19 cellular contexts compared by ENCODE assay signal in genomic region chr9:88074931-88075330, GRCh38.
A peak's percentile ranks its signal among the peaks of the same experiment; 100 is the strongest.
DNase-seq lines count a peak whose midpoint lies in the region; ATAC-seq, FAIRE-seq and TF ChIP-seq lines count a peak whose summit lies in the region.
"Had no signal": no experiment of that assay in that cellular context is flagged by ENCODE, and none has a peak within 500 bp of the region (broad histone marks: within the 10 kb centered on the region; RNA-seq: fewer than 3 reads in every experiment).

No MANE protein-coding gene starts in this region.

- ATAC-seq in PC-3: no peak
- ATAC-seq in body of pancreas: no peak
- ATAC-seq in HG02840 (IDR thresholded peaks at IDR 0.05; ENCODE audit: low FRiP score, unreplicated experiment): no peak
- ATAC-seq: HCT116 had no signal

- peak overlapping the region; percentile 92; the same call in 1 of the 2 replicates for H3K4me2 ChIP-seq in PC-3 (ENCODE audit: low read length)
- no peak overlapping the region; a peak in 1 of 4 replicates for H3K4me2 ChIP-seq in H1 (ENCODE audit: insufficient read depth in 1 of 2, low read depth in 2 of 2, low read length in 2 of 2)

- no peak overlapping the region for H4K5ac ChIP-seq in H1 (ENCODE audit: insufficient read length, low read depth, low read length)

- H3K4ac ChIP-seq in H1 (replicated peaks; ENCODE audit: insufficient read length, low read depth, low read length): no peak overlapping the region

- no peak overlapping the region for H3K14ac ChIP-seq in H1 (ENCODE audit: insufficient read length)

- no peak for TF ChIP-seq RAD21 in H1 (IDR thresholded peaks at IDR 0.05 in 1 of 2, conservative IDR thresholded peaks at IDR 0.05 in 1 of 2; ENCODE audit: low read depth in 2 of 2, low read length in 2 of 2)

- POLR2A ChIA-PET in MCF 10A (lab: Yijun Ruan, JAX) (interaction anchor here (0.6 to 3.3 kb wide), 7 partner anchors 21 to 709 kb away, joined by 3 to 20 read pairs (median 4); partner anchors contain the start of genes CDK20 and SPIN1), PC-3 (lab: Charles Lee; ENCODE audit: unreplicated experiment) (no interaction called here), H1 (lab: Charles Lee; ENCODE audit: partially characterized antibody) (no interaction called here)

- BruUV-seq in MCF 10A (replicated peaks; lab: Mats Ljungman, UMichigan) (no TSS peak), PC-3 (replicated peaks; lab: Mats Ljungman, UMichigan) (no TSS peak)

- H3K36me3 ChIP-seq in breast epithelium (no peaks in the 10 kb centered on the region), PC-3 (ENCODE audit: low read depth, low read length) (no peaks in the 10 kb centered on the region), H1 (ENCODE audit: control insufficient read depth in 2 of 4, insufficient read depth in 4 of 4, low read length in 3 of 4) (no peaks in the 10 kb centered on the region), body of pancreas (replicated peaks in 1 of 2; ENCODE audit: insufficient read depth in 1 of 2, low read depth in 2 of 2) (no peaks in the 10 kb centered on the region)

- peaks cover 6% of the 10 kb centered on the region for H3K9me3 Mint-ChIP-seq in MCF 10A (ENCODE audit: unreplicated experiment)
- H3K9me3 Mint-ChIP-seq in type B pancreatic cell: peaks cover 5% of the 10 kb centered on the region
- H3K9me3 Mint-ChIP-seq: CD4-positive, alpha-beta memory T cell; HFFc6 had no signal

- H3K79me1 ChIP-seq in H1 (ENCODE audit: low read depth, low read length): no peaks in the 10 kb centered on the region

- H4K20me1 ChIP-seq in PC-3 (ENCODE audit: low read length): no peaks in the 10 kb centered on the region
- H4K20me1 ChIP-seq in H1 (replicated peaks in 1 of 2; ENCODE audit: control insufficient read depth in 1 of 2, insufficient read depth in 2 of 2, low read length in 2 of 2): no peaks in the 10 kb centered on the region

- H4K91ac ChIP-seq in H1 (replicated peaks; ENCODE audit: insufficient read length, low read length): no peak overlapping the region

- H3K18ac ChIP-seq in H1 (ENCODE audit: extremely low read depth, low read length): no peak overlapping the region

- H3K27ac ChIP-seq in breast epithelium (no peak overlapping the region), PC-3 (ENCODE audit: low read length) (no peak overlapping the region), H1 (ENCODE audit: low read depth, low read length) (no peak overlapping the region), body of pancreas (no peak overlapping the region)

- no peaks in the 10 kb centered on the region for H3K9me2 ChIP-seq in PC-3 (replicated peaks; ENCODE audit: low read length)

- H3K27me3 Mint-ChIP-seq in MCF 10A (ENCODE audit: insufficient read depth, unreplicated experiment) (no peaks in the 10 kb centered on the region), type B pancreatic cell (no peaks in the 10 kb centered on the region)

- intact Hi-C loops in MCF 10A (cut with micrococcal nuclease): loop anchor here (5.0 kb wide), 1 partner anchor 312 kb away; the partner anchor contains the start of gene SPIN1
- intact Hi-C loops in breast epithelium (cut with DNase I; ENCODE audit: low total_unique reads): no loop called here
- intact Hi-C loops in PC-3 (cut with micrococcal nuclease): no loop called here
- intact Hi-C loops in body of pancreas (cut with DNase I): no loop called here

- H3K27me3 ChIP-seq in breast epithelium (no peaks in the 10 kb centered on the region), PC-3 (ENCODE audit: low read length) (no peaks in the 10 kb centered on the region), H1 (replicated peaks in 1 of 4; ENCODE audit: control insufficient read depth in 3 of 4, extremely low read depth in 1 of 4, insufficient read depth in 3 of 4, low read length in 3 of 4) (peaks cover 0 to 32% (median 16%) of the 10 kb centered on the region in 4 experiments; a peak in 6 of 7 replicates), body of pancreas (no peaks in the 10 kb centered on the region)

- no peak for FAIRE-seq in H1 (lab: Jason Lieb, UNC)
- FAIRE-seq: G401.6, GM12892 had no signal

- H2AFZ ChIP-seq in PC-3 (ENCODE audit: low read length) (no peak overlapping the region), H1 (ENCODE audit: low read length) (no peak overlapping the region)

- H3F3A ChIP-seq in PC-3 (ENCODE audit: low read length, unreplicated experiment): no peaks in the 10 kb centered on the region

- 0 out of 2 replicates have a peak overlapping the region, but pooled peaks have one; percentile 77 for H2AK5ac ChIP-seq in H1 (ENCODE audit: low read depth, low read length)

- no peak for TF ChIP-seq EP300 in H1 (IDR thresholded peaks at IDR 0.05; ENCODE audit: borderline replicate concordance in 1 of 2, low read depth in 2 of 2, low read length in 2 of 2)

- H4K8ac ChIP-seq in H1 (ENCODE audit: extremely low read depth, insufficient read depth, low read length): no peak overlapping the region; the same call in 1 of the 2 replicates

- H3K4me3 Mint-ChIP-seq in MCF 10A (ENCODE audit: unreplicated experiment) (no peak overlapping the region), type B pancreatic cell (no peak overlapping the region)

- H3K36me3 Mint-ChIP-seq in MCF 10A (ENCODE audit: insufficient read depth, unreplicated experiment): peaks cover 4% of the 10 kb centered on the region
- H3K36me3 Mint-ChIP-seq in type B pancreatic cell: no peaks in the 10 kb centered on the region
- H3K36me3 Mint-ChIP-seq: CD4-positive, alpha-beta memory T cell had no signal

- CTCF ChIA-PET in MCF 10A (lab: Yijun Ruan, JAX): interaction anchor here (1.0 to 2.3 kb wide), 5 partner anchors 8 to 504 kb away, joined by 3 to 7 read pairs (median 4); no protein-coding TSS in a partner anchor
- CTCF ChIA-PET in PC-3 (lab: Charles Lee): no interaction called here
- CTCF ChIA-PET in H1 (lab: Charles Lee; ENCODE audit: partially characterized antibody): interaction anchor here (0.6 to 2.2 kb wide), 5 partner anchors 28 to 521 kb away, joined by 3 to 5 read pairs (median 3); no protein-coding TSS in a partner anchor

- TF ChIP-seq POLR2A in breast epithelium (IDR thresholded peaks at IDR 0.05) (no peak), H1 (IDR thresholded peaks at IDR 0.05; ENCODE audit: control extremely low read depth in 1 of 2, low read depth in 2 of 2, low read length in 2 of 2) (no peak), body of pancreas (IDR thresholded peaks at IDR 0.05) (no peak)

- H3K4me3 ChIP-seq in breast epithelium (no peak overlapping the region), PC-3 (ENCODE audit: low read length) (peak overlapping the region; percentile 73; the same call in 1 of the 2 replicates), H1 (ENCODE audit: extremely low read depth in 1 of 4, insufficient read depth in 2 of 4, low read depth in 3 of 4, low read length in 4 of 4) (no peak overlapping the region), body of pancreas (no peak overlapping the region)

- no peak overlapping the region for H2BK20ac ChIP-seq in H1 (ENCODE audit: low read length)

- H3K9me3 ChIP-seq in breast epithelium (no peaks in the 10 kb centered on the region), PC-3 (ENCODE audit: low read length) (no peaks in the 10 kb centered on the region), H1 (ENCODE audit: insufficient read depth in 2 of 2, low read depth in 1 of 2, low read length in 1 of 2) (no peaks in the 10 kb centered on the region), body of pancreas (no peaks in the 10 kb centered on the region)
- H3K9me3 ChIP-seq: Caco-2 had no signal

- no peak for TF ChIP-seq CTCF in MCF 10A (IDR thresholded peaks at IDR 0.05; ENCODE audit: unreplicated experiment)
- TF ChIP-seq CTCF in breast epithelium (IDR thresholded peaks at IDR 0.05): no peak
- no peak for TF ChIP-seq CTCF in PC-3 (conservative IDR thresholded peaks at IDR 0.05; ENCODE audit: low read depth, low read length)
- TF ChIP-seq CTCF in H1 (IDR thresholded peaks at IDR 0.05; ENCODE audit: control extremely low read depth in 1 of 3, insufficient read depth in 1 of 3, low read depth in 1 of 3, low read length in 3 of 3): no peak
- no peak for TF ChIP-seq CTCF in type B pancreatic cell (conservative IDR thresholded peaks at IDR 0.05)
- no peak for TF ChIP-seq CTCF in body of pancreas (IDR thresholded peaks at IDR 0.05)

- WGBS in H1 (ENCODE audit: extremely low coverage in 1 of 2, insufficient coverage in 1 of 2, insufficient read length in 1 of 2, insufficient replicate concordance in 2 of 2, low coverage in 1 of 2, low lambda C conversion rate in 2 of 2, missing lambda C conversion rate in 1 of 2), 2 experiments: 91% methylated on average over 5 of the region's 5 CpGs; no CpG with 5 or more reads in 1 of the 2 experiments
- 96% methylated on average over 5 of the region's 5 CpGs for WGBS in body of pancreas, 2 donors

- DNase-seq in MCF 10A (ENCODE audit: unreplicated experiment) (no peak), breast epithelium (ENCODE audit: low spot score in 2 of 2) (no peak), PC-3 (no peak), H1 (ENCODE audit: low read depth in 1 of 2, low spot score in 2 of 2) (no peak), type B pancreatic cell (ENCODE audit: extremely low spot score, unreplicated experiment) (no peak), dedifferentiated amniotic fluid mesenchymal stem cell (ENCODE audit: extremely low spot score) (no peak), body of pancreas (no peak)
- DNase-seq: 8988T; C1 segment of cervical spinal cord; Caco-2; CD4-positive, alpha-beta memory T cell; DMS153; DND-41; H9; HFFc6 had no signal

- H2BK120ac ChIP-seq in H1 (replicated peaks; ENCODE audit: low read depth, low read length): no peak overlapping the region

- H3K9ac ChIP-seq in PC-3 (ENCODE audit: low read length): no peak overlapping the region
- no peak overlapping the region for H3K9ac ChIP-seq in H1 (replicated peaks in 1 of 4; ENCODE audit: extremely low read depth in 1 of 4, low read depth in 3 of 4, low read length in 3 of 4)

- no peak overlapping the region for H3K23ac ChIP-seq in H1 (ENCODE audit: insufficient read length)

- H3K4me1 Mint-ChIP-seq in MCF 10A (ENCODE audit: insufficient read depth, unreplicated experiment): peaks cover 31% of the 10 kb centered on the region
- peaks cover 18% of the 10 kb centered on the region for H3K4me1 Mint-ChIP-seq in type B pancreatic cell (ENCODE audit: unreplicated experiment)

- H2BK15ac ChIP-seq in H1 (ENCODE audit: low read length): 0 out of 2 replicates have a peak overlapping the region, but pooled peaks have one; percentile 67

- no peak overlapping the region for H2BK12ac ChIP-seq in H1 (ENCODE audit: low read depth, low read length)

- H3K27ac Mint-ChIP-seq in MCF 10A (ENCODE audit: low read depth, unreplicated experiment) (peak overlapping the region; percentile 95), type B pancreatic cell (peak overlapping the region; percentile 60)
- H3K27ac Mint-ChIP-seq: H9, HFFc6 had no signal

- H3K4me1 ChIP-seq in breast epithelium (no peaks in the 10 kb centered on the region), PC-3 (ENCODE audit: insufficient read depth, low read length) (peaks cover 23% of the 10 kb centered on the region; the same call in 1 of the 2 replicates), H1 (replicated peaks in 1 of 4; ENCODE audit: control insufficient read depth in 3 of 4, insufficient read depth in 4 of 4, low read length in 3 of 4) (peaks cover 0 to 16% (median 8%) of the 10 kb centered on the region in 4 experiments; a peak in 6 of 7 replicates), body of pancreas (peaks cover 23% of the 10 kb centered on the region)
- H3K4me1 ChIP-seq: Caco-2 had no signal

- peaks cover 8% of the 10 kb centered on the region for H3K23me2 ChIP-seq in H1 (ENCODE audit: low read depth, low read length)

- no peak overlapping the region for H3K56ac ChIP-seq in H1 (replicated peaks; ENCODE audit: insufficient read length, low read depth, low read length)

- H2BK5ac ChIP-seq in H1 (ENCODE audit: low read depth, low read length): no peak overlapping the region

- H3K79me2 ChIP-seq in PC-3 (ENCODE audit: low read length) (no peaks in the 10 kb centered on the region), H1 (ENCODE audit: control insufficient read depth in 1 of 2, insufficient read depth in 2 of 2, low read length in 2 of 2) (no peaks in the 10 kb centered on the region)
